ENCODE assay signal across 10 cellular contexts in genomic region chr6:4351857-4352669, GRCh38.
DNase-seq lines count a peak whose midpoint lies in the region; ATAC-seq and TF ChIP-seq lines count a peak whose summit lies in the region.
"Had no signal": no experiment of that assay in that cellular context is flagged by ENCODE, and none has a peak within 500 bp of the region (broad histone marks: within the 10 kb centered on the region; RNA-seq: fewer than 3 reads in every experiment).

No MANE protein-coding gene starts in this region.

- peaks cover 23% of the 10 kb centered on the region for H3K27me3 Mint-ChIP-seq in Calu3 (ENCODE audit: unreplicated experiment)

- DNase-seq in Calu3 (peak; percentile 36), SW480 (ENCODE audit: low spot score) (peak; percentile 57), ovary (peak in 3 of 5 donors; percentile 31 to 58 (median 46)), GM19238 (ENCODE audit: insufficient read length, low spot score) (no peak), OCI-LY7 (ENCODE audit: low spot score) (no peak)
- no peak for DNase-seq in activated CD4-positive, alpha-beta T cell treated with anti-CD3 and anti-CD28 coated beads for 4 hours

- H3K9me3 Mint-ChIP-seq in Calu3 (ENCODE audit: low read depth, unreplicated experiment): no peaks in the 10 kb centered on the region
- H3K9me3 Mint-ChIP-seq: T-helper 1 cell treated with Interleukin-12 subunit alpha and Interleukin-12 subunit beta and Interleukin-4 antibody, amounts not matched to agents 30 μg/mL and 1 μg/mL, for 36 hours had no signal

- no peak for TF ChIP-seq CTCF in Calu3 (IDR thresholded peaks at IDR 0.05; ENCODE audit: unreplicated experiment)
- peak in 1 of 4 experiments; percentile 34 for TF ChIP-seq CTCF in gastroesophageal sphincter (IDR thresholded peaks at IDR 0.05)
- no peak for TF ChIP-seq CTCF in ovary (IDR thresholded peaks at IDR 0.05)
- TF ChIP-seq CTCF in OCI-LY7 (conservative IDR thresholded peaks at IDR 0.05; ENCODE audit: low read length): no peak

- intact Hi-C loops in Calu3 (cut with micrococcal nuclease; ENCODE audit: unreplicated experiment): no loop called here
- intact Hi-C loops in ovary (cut with DNase I): no loop called here
- intact Hi-C loops in OCI-LY7 (cut with micrococcal nuclease; ENCODE audit: unreplicated experiment): no loop called here

- no peaks in the 10 kb centered on the region for H3K36me3 Mint-ChIP-seq in Calu3 (ENCODE audit: insufficient read depth, unreplicated experiment)

- H3K4me3 ChIP-seq in gastroesophageal sphincter: peak overlapping the region; percentile 8 to 35
- no peak overlapping the region for H3K4me3 ChIP-seq in ovary
- H3K4me3 ChIP-seq in OCI-LY7 (ENCODE audit: low read depth, low read length, poor library complexity, severe bottlenecking): no peak overlapping the region

- H3K4me2 ChIP-seq in OCI-LY7 (ENCODE audit: low read length): no peak overlapping the region

- H2AFZ ChIP-seq in OCI-LY7 (ENCODE audit: low read length): no peak overlapping the region

- CTCF ChIA-PET in Calu3 (lab: Charles Lee) (interaction anchor here (1.3 kb wide), 1 partner anchor 17 kb away, joined by 4 read pairs; no protein-coding TSS in a partner anchor), OCI-LY7 (lab: Charles Lee; ENCODE audit: unreplicated experiment) (no interaction called here)

- H3K4me1 Mint-ChIP-seq in Calu3 (ENCODE audit: low read depth, unreplicated experiment): peaks cover 26% of the 10 kb centered on the region

- no peaks in the 10 kb centered on the region for H4K20me1 ChIP-seq in OCI-LY7 (ENCODE audit: insufficient read depth, low read length)

- 26 to 44% methylated on average over 13 to 16 of the region's 20 CpGs for WGBS in gastroesophageal sphincter (ENCODE audit: low coverage in 1 of 2), 2 donors
- WGBS in ovary, 3 donors: 32 to 38% (median 36%) methylated on average over 20 of the region's 20 CpGs

- no peaks in the 10 kb centered on the region for H3K9me2 ChIP-seq in OCI-LY7 (ENCODE audit: insufficient read depth, low read length)

- BruUV-seq in Calu3 (replicated peaks; lab: Mats Ljungman, UMichigan) (no TSS peak), OCI-LY7 (replicated peaks; lab: Mats Ljungman, UMichigan) (no TSS peak)

- H3K27ac ChIP-seq in gastroesophageal sphincter: peak overlapping the region; percentile 64 to 90 (median 88)
- H3K27ac ChIP-seq in ovary: no peak overlapping the region
- no peak overlapping the region for H3K27ac ChIP-seq in OCI-LY7 (ENCODE audit: low read depth, low read length, poor library complexity, severe bottlenecking)
- H3K27ac ChIP-seq: neutrophil had no signal

- TF ChIP-seq EP300 in gastroesophageal sphincter (IDR thresholded peaks at IDR 0.05) (no peak), ovary (IDR thresholded peaks at IDR 0.05) (no peak)

- peak overlapping the region; percentile 58 for H3K4me3 Mint-ChIP-seq in Calu3 (ENCODE audit: low read depth, unreplicated experiment)
- H3K4me3 Mint-ChIP-seq: T-helper 1 cell treated with Interleukin-12 subunit alpha and Interleukin-12 subunit beta and Interleukin-4 antibody, amounts not matched to agents 30 μg/mL and 1 μg/mL, for 36 hours had no signal

- ATAC-seq in gastroesophageal sphincter (peak; percentile 81), HG03097 (IDR thresholded peaks at IDR 0.05; ENCODE audit: low FRiP score, unreplicated experiment) (no peak)

- H3K9me3 ChIP-seq in gastroesophageal sphincter: no peaks in the 10 kb centered on the region
- no peaks in the 10 kb centered on the region for H3K9me3 ChIP-seq in ovary
- no peaks in the 10 kb centered on the region for H3K9me3 ChIP-seq in OCI-LY7 (ENCODE audit: low read length)
- H3K9me3 ChIP-seq: neutrophil had no signal

- no peaks in the 10 kb centered on the region for H3K79me2 ChIP-seq in OCI-LY7 (ENCODE audit: insufficient read depth, low read depth, low read length)

- peak overlapping the region; percentile 59 for H3K27ac Mint-ChIP-seq in Calu3 (ENCODE audit: unreplicated experiment)
- H3K27ac Mint-ChIP-seq: T-helper 1 cell treated with Interleukin-12 subunit alpha and Interleukin-12 subunit beta and Interleukin-4 antibody, amounts not matched to agents 30 μg/mL and 1 μg/mL, for 36 hours had no signal

- POLR2A ChIA-PET in OCI-LY7 (lab: Charles Lee): no interaction called here

- H3K4me1 ChIP-seq in gastroesophageal sphincter (peaks cover 7 to 47% (median 17%) of the 10 kb centered on the region in 3 donors), ovary (ENCODE audit: insufficient read depth) (no peaks in the 10 kb centered on the region), OCI-LY7 (ENCODE audit: insufficient read depth, low read length, poor library complexity, severe bottlenecking) (no peaks in the 10 kb centered on the region)

- H3K27me3 ChIP-seq in gastroesophageal sphincter: no peaks in the 10 kb centered on the region
- no peaks in the 10 kb centered on the region for H3K27me3 ChIP-seq in ovary
- H3K27me3 ChIP-seq: neutrophil had no signal

- H3K36me3 ChIP-seq in gastroesophageal sphincter: no peaks in the 10 kb centered on the region
- H3K36me3 ChIP-seq in ovary: no peaks in the 10 kb centered on the region
- no peaks in the 10 kb centered on the region for H3K36me3 ChIP-seq in OCI-LY7 (ENCODE audit: insufficient read depth, low read length)
- H3K36me3 ChIP-seq: neutrophil had no signal

- TF ChIP-seq POLR2A in gastroesophageal sphincter (IDR thresholded peaks at IDR 0.05): no peak
- no peak for TF ChIP-seq POLR2A in ovary (IDR thresholded peaks at IDR 0.05)

Comparison
In these comparisons a context has a peak if more than half of its experiments do, and no peak if none do; other contexts are left out.
1. DNase-seq: peak in Calu3 (single experiment), SW480 (single experiment) and ovary (3 of 5); none in activated CD4-positive, alpha-beta T cell treated with anti-CD3 and anti-CD28 coated beads for 4 hours (0 of 2), GM19238 (single experiment) and OCI-LY7 (single experiment).
2. H3K27ac ChIP-seq: peak in gastroesophageal sphincter (4 of 4); none in ovary (0 of 2) and OCI-LY7 (single experiment).
3. H3K4me3 ChIP-seq: peak in gastroesophageal sphincter (2 of 2); none in ovary (single experiment) and OCI-LY7 (single experiment).